Comparison of ENCODE assay signal across 8 cellular contexts in the genomic region with DNA sequence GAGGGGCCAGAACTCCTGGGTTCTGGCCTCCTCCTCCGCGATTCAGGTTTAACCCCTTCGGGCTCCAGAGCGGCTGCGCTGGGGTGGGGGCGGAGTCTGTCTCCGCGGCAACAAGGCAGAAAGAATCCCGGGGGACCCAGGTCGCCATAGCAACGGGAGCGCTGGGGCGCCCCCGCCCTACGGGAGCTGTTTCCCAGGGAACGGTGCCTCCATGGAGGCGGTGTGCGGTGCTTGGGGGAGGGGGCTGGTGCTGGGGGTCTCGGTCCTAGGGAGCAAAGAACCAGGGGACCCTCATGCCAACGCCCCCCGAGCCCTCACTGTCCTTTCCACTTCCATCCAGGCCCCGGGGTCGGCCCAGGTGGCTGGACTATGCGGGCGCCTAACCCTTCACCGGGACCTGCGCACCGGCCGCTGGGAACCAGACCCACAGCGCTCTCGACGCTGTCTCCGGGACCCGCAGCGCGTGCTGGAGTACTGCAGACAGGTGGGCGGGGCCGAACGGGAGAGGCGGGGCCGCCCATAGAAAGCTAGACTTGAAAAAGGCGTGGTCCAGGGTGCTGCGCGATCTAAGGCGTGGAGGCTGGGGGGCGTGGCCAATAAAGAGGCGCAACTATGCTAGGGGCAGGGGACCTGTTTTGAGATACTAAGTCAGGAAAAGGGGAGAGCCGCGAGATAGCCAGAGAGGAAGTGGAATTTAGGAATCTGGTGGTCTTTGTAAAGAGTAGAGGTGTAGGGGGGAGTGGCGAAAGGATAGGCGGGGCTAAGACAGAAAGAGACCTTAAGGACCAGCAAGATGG. TPM values are rescaled to one million over a fixed set of nuclear protein-coding genes. Genes with fewer than 3 reads are reported as not detected.
DNase-seq lines count a peak whose midpoint lies in the region; ATAC-seq and TF ChIP-seq lines count a peak whose summit lies in the region.

No MANE protein-coding gene starts in this region.

- peak overlapping the region; percentile 81 for H3K4me3 Mint-ChIP-seq in activated naive CD8-positive, alpha-beta T cell

- WGBS in prostate gland, result 2% methylated on average over 45 of the region's 51 CpGs

- intact Hi-C loops in prostate gland (cut with DNase I), result no loop called here

- no peak for ATAC-seq in HG03139 (IDR thresholded peaks at IDR 0.05; ENCODE audit: unreplicated experiment)

- no peak overlapping the region for H3K27ac ChIP-seq in cardiac muscle cell
- H3K27ac ChIP-seq in prostate gland, result no peak overlapping the region

- no peaks in the 10 kb centered on the region for H3K36me3 Mint-ChIP-seq in activated naive CD8-positive, alpha-beta T cell

- H3K9me3 ChIP-seq in cardiac muscle cell (ENCODE audit: low read depth) (no peaks in the 10 kb centered on the region), prostate gland (no peaks in the 10 kb centered on the region)

- no peak overlapping the region for H3K27ac Mint-ChIP-seq in activated naive CD8-positive, alpha-beta T cell

- H3K36me3 ChIP-seq in cardiac muscle cell (no peaks in the 10 kb centered on the region), prostate gland (no peaks in the 10 kb centered on the region)

- peaks cover 12% of the 10 kb centered on the region for H3K4me1 Mint-ChIP-seq in activated naive CD8-positive, alpha-beta T cell (ENCODE audit: low read depth)

- DNase-seq in SKM-1 treated with dmso at 0.1 percent for 144 hours (lab: John Stamatoyannopoulos, UW; ENCODE audit: unreplicated experiment), result peak; percentile 53
- DNase-seq in SKM-1 (lab: John Stamatoyannopoulos, UW; ENCODE audit: unreplicated experiment), result no peak
- peak; percentile 87 for DNase-seq in NCI-H128 (lab: John Stamatoyannopoulos, UW; ENCODE audit: unreplicated experiment)
- DNase-seq in SW 1271 (lab: John Stamatoyannopoulos, UW), result peak; percentile 81 to 90
- peak; percentile 73 to 94 for DNase-seq in cardiac muscle cell (ENCODE audit: low read depth in 1 of 2, low spot score in 1 of 2)
- DNase-seq in prostate gland (ENCODE audit: low spot score), result peak; percentile 25

- H3K27me3 ChIP-seq in cardiac muscle cell (no peaks in the 10 kb centered on the region), prostate gland (replicated peaks; ENCODE audit: insufficient read depth) (no peaks in the 10 kb centered on the region)

- TF ChIP-seq CTCF in cardiac muscle cell (IDR thresholded peaks at IDR 0.05; ENCODE audit: low read depth, low read length) (no peak), prostate gland (IDR thresholded peaks at IDR 0.05) (no peak)

- H3K4me1 ChIP-seq in cardiac muscle cell (ENCODE audit: low read depth) (no peaks in the 10 kb centered on the region), prostate gland (replicated peaks) (peaks cover 15% of the 10 kb centered on the region)

- TF ChIP-seq POLR2A in prostate gland (IDR thresholded peaks at IDR 0.05), result no peak

- no peaks in the 10 kb centered on the region for H3K9me3 Mint-ChIP-seq in activated naive CD8-positive, alpha-beta T cell (ENCODE audit: low read depth)

- peaks cover 23% of the 10 kb centered on the region for H3K27me3 Mint-ChIP-seq in activated naive CD8-positive, alpha-beta T cell

- H3K4me3 ChIP-seq in cardiac muscle cell (peak overlapping the region; percentile 45), prostate gland (no peak overlapping the region)

RNA-seq across cellular contexts. Expression of gene APLP1, which starts 1.2 kb away (rescaled TPM):
- total RNA-seq in cardiac muscle cell, result 126 and 134 TPM in 2 replicates
- polyA plus RNA-seq in cardiac muscle cell, result 117 and 157 TPM in 2 replicates
- total RNA-seq in prostate gland, result 10 to 100 TPM in 1 of 2 donors, 1 to 10 TPM in 1; 3.6 to 38.0 TPM

RNA-seq across cellular contexts. Expression of gene KIRREL2, which starts 12.8 kb away (rescaled TPM):
- 3.5 and 4.2 TPM in 2 replicates for total RNA-seq in cardiac muscle cell
- polyA plus RNA-seq in cardiac muscle cell, result 3.2 and 3.7 TPM in 2 replicates
- 1 to 10 TPM in 1 of 2 donors, not detected in 1; 1.2 TPM for total RNA-seq in prostate gland

RNA-seq across cellular contexts. Expression of gene NPHS1, which starts 17.2 kb away (rescaled TPM):
- total RNA-seq in cardiac muscle cell (1.1 and 1.3 TPM in 2 replicates), prostate gland (under 1 TPM in 1 of 2 donors, not detected in 1; 0.23 TPM)
- 0.37 TPM in 1 of 2 replicates, not detected in the other for polyA plus RNA-seq in cardiac muscle cell

RNA-seq across cellular contexts. Expression of gene NFKBID, which starts 30.8 kb away (rescaled TPM):
- total RNA-seq in cardiac muscle cell, result 3.7 and 5.1 TPM in 2 replicates
- 6.4 and 8.5 TPM in 2 replicates for polyA plus RNA-seq in cardiac muscle cell
- 10 to 100 TPM in 1 of 2 donors, 1 to 10 TPM in 1; 5.6 to 10.8 TPM for total RNA-seq in prostate gland

RNA-seq across cellular contexts. Expression of gene HCST, which starts 32.8 kb away (rescaled TPM):
- total RNA-seq in cardiac muscle cell (2.5 TPM in 1 of 2 replicates, not detected in the other), prostate gland (1 to 10 TPM in 1 of 2 donors, not detected in 1; 4.9 TPM)
- polyA plus RNA-seq in cardiac muscle cell, result 2.1 and 2.4 TPM in 2 replicates
